In the genomic region with DNA sequence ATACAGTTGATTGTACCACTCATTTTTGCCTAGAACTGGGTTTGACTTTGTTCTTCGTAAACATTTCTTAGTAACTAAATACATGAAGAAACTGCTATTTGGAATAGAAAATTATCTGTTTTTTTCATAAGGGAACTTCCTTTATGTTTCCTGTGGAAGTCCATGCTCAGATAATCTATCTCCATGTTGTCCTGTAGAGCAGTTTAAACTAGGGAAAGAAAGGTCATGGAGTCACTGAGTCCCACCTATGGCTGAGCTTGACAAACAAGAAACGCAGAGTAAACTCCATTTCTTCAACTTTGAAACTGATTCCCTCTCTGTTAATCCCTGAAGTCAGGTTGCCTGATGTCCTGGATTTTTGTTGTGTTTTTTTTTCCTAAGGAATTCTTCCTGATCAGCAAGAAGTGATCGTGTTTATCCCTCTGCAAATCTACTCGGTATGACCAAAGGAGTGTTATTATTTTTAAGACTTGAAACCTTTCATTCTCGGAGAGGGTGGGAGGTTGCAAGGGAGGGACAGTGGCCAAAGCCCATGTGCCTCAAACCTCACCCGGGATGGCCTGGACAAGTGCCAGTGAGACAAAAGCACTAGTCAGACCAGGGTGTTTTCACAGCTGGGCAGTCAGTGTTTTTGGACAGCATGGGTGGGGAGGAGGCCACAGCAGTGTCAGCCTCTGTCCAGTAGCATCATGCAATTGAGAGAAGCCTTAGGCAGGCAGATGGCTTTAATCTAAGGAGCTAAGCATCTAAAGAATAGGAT, we compare ENCODE assay signal across 10 cellular contexts. TPM values are rescaled to one million over a fixed set of nuclear protein-coding genes. Genes with fewer than 3 reads are reported as not detected.
DNase-seq lines count a peak whose midpoint lies in the region; ATAC-seq and TF ChIP-seq lines count a peak whose summit lies in the region.
"Had no signal": no experiment of that assay in that cellular context is flagged by ENCODE, and none has a peak within 500 bp of the region (broad histone marks: within the 10 kb centered on the region; RNA-seq: fewer than 3 reads in every experiment).

No MANE protein-coding gene starts in this region.

- no peaks in the 10 kb centered on the region for H4K20me1 ChIP-seq in Karpas-422 (ENCODE audit: insufficient read depth, low read depth, low read length)
- no peaks in the 10 kb centered on the region for H4K20me1 ChIP-seq in GM23338 (replicated peaks; ENCODE audit: insufficient read depth)

- no peaks in the 10 kb centered on the region for H3F3A ChIP-seq in GM23338 (replicated peaks; ENCODE audit: low read depth)

- H3K36me3 ChIP-seq in Karpas-422 (ENCODE audit: insufficient read depth, low read length), result no peaks in the 10 kb centered on the region
- no peaks in the 10 kb centered on the region for H3K36me3 ChIP-seq in thoracic aorta
- no peaks in the 10 kb centered on the region for H3K36me3 ChIP-seq in GM23338 (ENCODE audit: insufficient read depth)

- H3K9me3 ChIP-seq in Karpas-422 (ENCODE audit: low read length), result no peaks in the 10 kb centered on the region
- no peaks in the 10 kb centered on the region for H3K9me3 ChIP-seq in thoracic aorta

- POLR2A ChIA-PET in activated CD8-positive, alpha-beta T cell treated with anti-CD3 and anti-CD28 coated beads for 36 hours (lab: Charles Lee), result no interaction called here

- no peak overlapping the region for H2AFZ ChIP-seq in Karpas-422 (ENCODE audit: low read length)
- H2AFZ ChIP-seq in GM23338, result no peak overlapping the region
- H2AFZ ChIP-seq: hepatocyte had no signal

- H3K4me2 ChIP-seq in Karpas-422 (ENCODE audit: low read depth, low read length, poor library complexity, severe bottlenecking) (peak overlapping the region; percentile 72), GM23338 (no peak overlapping the region)
- H3K4me2 ChIP-seq: hepatocyte had no signal

- H3K27me3 ChIP-seq in Karpas-422 (ENCODE audit: low read length) (no peaks in the 10 kb centered on the region), thoracic aorta (replicated peaks; ENCODE audit: insufficient read depth) (no peaks in the 10 kb centered on the region), GM23338 (ENCODE audit: insufficient read depth) (no peaks in the 10 kb centered on the region)
- H3K27me3 ChIP-seq: hepatocyte had no signal

- DNase-seq in Karpas-422 (peak; percentile 48), cardiac fibroblast (ENCODE audit: low read depth in 2 of 2) (peak; percentile 75 to 94), hepatic stellate cell (ENCODE audit: low spot score) (peak; percentile 62), thoracic aorta (ENCODE audit: low spot score) (peak; percentile 18), T-helper 1 cell (no peak), GM23338 (ENCODE audit: low spot score) (no peak), kidney glomerular epithelial cell (lab: John Stamatoyannopoulos, UW) (no peak)
- DNase-seq in activated CD8-positive, alpha-beta T cell treated with anti-CD3 and anti-CD28 coated beads for 36 hours, result no peak
- DNase-seq: GDM1 had no signal

- intact Hi-C loops in activated CD8-positive, alpha-beta T cell treated with anti-CD3 and anti-CD28 coated beads for 36 hours (cut with micrococcal nuclease), result no loop called here

- CTCF ChIA-PET in activated CD8-positive, alpha-beta T cell treated with anti-CD3 and anti-CD28 coated beads for 36 hours (lab: Charles Lee), result no interaction called here

- no peak for TF ChIP-seq CTCF in cardiac fibroblast (IDR thresholded peaks at IDR 0.05; ENCODE audit: low read depth, low read length)
- no peak for TF ChIP-seq CTCF in thoracic aorta (IDR thresholded peaks at IDR 0.05)
- TF ChIP-seq CTCF in activated CD8-positive, alpha-beta T cell treated with anti-CD3 and anti-CD28 coated beads for 36 hours (IDR thresholded peaks at IDR 0.05), result no peak
- TF ChIP-seq CTCF in GM23338 (conservative IDR thresholded peaks at IDR 0.05; ENCODE audit: low read depth in 2 of 2), result no peak

- H3K4me1 Mint-ChIP-seq in activated CD8-positive, alpha-beta T cell treated with anti-CD3 and anti-CD28 coated beads for 36 hours (ENCODE audit: low read depth), result no peaks in the 10 kb centered on the region
- peaks cover 3% of the 10 kb centered on the region for H3K4me1 Mint-ChIP-seq in GM23338

- ATAC-seq in thoracic aorta (ENCODE audit: insufficient number of reproducible peaks, low FRiP score, low read depth) (peak; percentile 17), GM23338 (no peak)
- no peak for ATAC-seq in activated CD8-positive, alpha-beta T cell treated with anti-CD3 and anti-CD28 coated beads for 36 hours

- H3K79me2 ChIP-seq in Karpas-422 (ENCODE audit: low read length) (no peaks in the 10 kb centered on the region), GM23338 (replicated peaks; ENCODE audit: insufficient read depth) (no peaks in the 10 kb centered on the region)

- no peaks in the 10 kb centered on the region for H3K9me3 Mint-ChIP-seq in activated CD8-positive, alpha-beta T cell treated with anti-CD3 and anti-CD28 coated beads for 36 hours
- peaks cover 9% of the 10 kb centered on the region; the same call in 2 of the 3 replicates for H3K9me3 Mint-ChIP-seq in GM23338

- H3K4me1 ChIP-seq in Karpas-422 (ENCODE audit: low read length) (peaks cover 90% of the 10 kb centered on the region), thoracic aorta (ENCODE audit: control insufficient read depth in 1 of 2, low read depth in 2 of 2) (peaks cover 3 to 18% of the 10 kb centered on the region in 2 donors), GM23338 (ENCODE audit: insufficient read depth) (peaks cover 7% of the 10 kb centered on the region; the same call in 1 of the 2 replicates)

- H3K4me3 ChIP-seq in Karpas-422 (ENCODE audit: low read length) (peak overlapping the region; percentile 14; the same call in 1 of the 2 replicates), cardiac fibroblast (replicated peaks in 1 of 2; ENCODE audit: low read depth in 2 of 2, low read length in 2 of 2) (no peak overlapping the region), thoracic aorta (no peak overlapping the region), GM23338 (no peak overlapping the region)
- H3K4me3 ChIP-seq: hepatocyte had no signal

- no peaks in the 10 kb centered on the region for H3K9me2 ChIP-seq in Karpas-422 (replicated peaks; ENCODE audit: insufficient read depth, low read length)
- H3K9me2 ChIP-seq in GM23338 (ENCODE audit: insufficient read depth), result no peaks in the 10 kb centered on the region; the same call in 1 of the 2 replicates

- peaks cover 9% of the 10 kb centered on the region for H3K36me3 Mint-ChIP-seq in activated CD8-positive, alpha-beta T cell treated with anti-CD3 and anti-CD28 coated beads for 36 hours (ENCODE audit: low read depth)
- H3K36me3 Mint-ChIP-seq in GM23338 (ENCODE audit: low read depth), result peaks cover 8% of the 10 kb centered on the region; the same call in 1 of the 3 replicates

- H3K4me3 Mint-ChIP-seq in activated CD8-positive, alpha-beta T cell treated with anti-CD3 and anti-CD28 coated beads for 36 hours, result no peak overlapping the region
- H3K4me3 Mint-ChIP-seq in GM23338, result no peak overlapping the region

- H3K27me3 Mint-ChIP-seq in activated CD8-positive, alpha-beta T cell treated with anti-CD3 and anti-CD28 coated beads for 36 hours, result no peaks in the 10 kb centered on the region
- H3K27me3 Mint-ChIP-seq in GM23338 (ENCODE audit: insufficient read depth, low read depth, poor library complexity), result no peaks in the 10 kb centered on the region

- H3K9ac ChIP-seq in Karpas-422 (ENCODE audit: low read length), result peak overlapping the region; percentile 54

- H3K27ac Mint-ChIP-seq in activated CD8-positive, alpha-beta T cell treated with anti-CD3 and anti-CD28 coated beads for 36 hours, result no peak overlapping the region
- no peak overlapping the region for H3K27ac Mint-ChIP-seq in GM23338

- H3K27ac ChIP-seq in Karpas-422 (ENCODE audit: low read length) (peak overlapping the region; percentile 97), thoracic aorta (no peak overlapping the region), GM23338 (ENCODE audit: low read depth) (no peak overlapping the region)
- H3K27ac ChIP-seq: hepatocyte had no signal

TF ChIP-seq in GM23338, 12 proteins besides CTCF, POLR2A, EP300 and RAD21 (continues in another document):
- no peak for TF ChIP-seq EZH2phosphoT487 (IDR thresholded peaks at IDR 0.05; ENCODE audit: unreplicated experiment)
- no peak for TF ChIP-seq CREB1 (CRISPR knock-in tag; IDR thresholded peaks at IDR 0.05; ENCODE audit: low read depth)
- TF ChIP-seq POLR2AphosphoS5 (IDR thresholded peaks at IDR 0.05; ENCODE audit: low read depth), result no peak
- TF ChIP-seq, protein P1, sequence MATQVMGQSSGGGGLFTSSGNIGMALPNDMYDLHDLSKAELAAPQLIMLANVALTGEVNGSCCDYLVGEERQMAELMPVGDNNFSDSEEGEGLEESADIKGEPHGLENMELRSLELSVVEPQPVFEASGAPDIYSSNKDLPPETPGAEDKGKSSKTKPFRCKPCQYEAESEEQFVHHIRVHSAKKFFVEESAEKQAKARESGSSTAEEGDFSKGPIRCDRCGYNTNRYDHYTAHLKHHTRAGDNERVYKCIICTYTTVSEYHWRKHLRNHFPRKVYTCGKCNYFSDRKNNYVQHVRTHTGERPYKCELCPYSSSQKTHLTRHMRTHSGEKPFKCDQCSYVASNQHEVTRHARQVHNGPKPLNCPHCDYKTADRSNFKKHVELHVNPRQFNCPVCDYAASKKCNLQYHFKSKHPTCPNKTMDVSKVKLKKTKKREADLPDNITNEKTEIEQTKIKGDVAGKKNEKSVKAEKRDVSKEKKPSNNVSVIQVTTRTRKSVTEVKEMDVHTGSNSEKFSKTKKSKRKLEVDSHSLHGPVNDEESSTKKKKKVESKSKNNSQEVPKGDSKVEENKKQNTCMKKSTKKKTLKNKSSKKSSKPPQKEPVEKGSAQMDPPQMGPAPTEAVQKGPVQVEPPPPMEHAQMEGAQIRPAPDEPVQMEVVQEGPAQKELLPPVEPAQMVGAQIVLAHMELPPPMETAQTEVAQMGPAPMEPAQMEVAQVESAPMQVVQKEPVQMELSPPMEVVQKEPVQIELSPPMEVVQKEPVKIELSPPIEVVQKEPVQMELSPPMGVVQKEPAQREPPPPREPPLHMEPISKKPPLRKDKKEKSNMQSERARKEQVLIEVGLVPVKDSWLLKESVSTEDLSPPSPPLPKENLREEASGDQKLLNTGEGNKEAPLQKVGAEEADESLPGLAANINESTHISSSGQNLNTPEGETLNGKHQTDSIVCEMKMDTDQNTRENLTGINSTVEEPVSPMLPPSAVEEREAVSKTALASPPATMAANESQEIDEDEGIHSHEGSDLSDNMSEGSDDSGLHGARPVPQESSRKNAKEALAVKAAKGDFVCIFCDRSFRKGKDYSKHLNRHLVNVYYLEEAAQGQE (IDR thresholded peaks at IDR 0.05; ENCODE audit: unreplicated experiment), result no peak

RNA-seq across cellular contexts. Expression of a gene that starts 54.8 kb away (rescaled TPM):
- total RNA-seq in Karpas-422 (2014; rRNA removed; shearing (Covaris generic); ENCODE audit: low replicate concordance), result 3.0 and 4.5 TPM in 2 replicates
- under 1 TPM; 0.54 to 0.78 TPM for total RNA-seq in thoracic aorta
- total RNA-seq in activated CD8-positive, alpha-beta T cell treated with anti-CD3 and anti-CD28 coated beads for 36 hours, result 10 to 100 TPM; 10.8 to 11.4 TPM
- total RNA-seq in GM23338 (2014; rRNA removed; shearing (Covaris generic)), result 2.0 and 3.2 TPM in 2 replicates
- polyA plus RNA-seq in GM23338 (2016; fragmentation: Nextera tagmentation; extraction: Ambion mirVana), result 0.68 and 0.87 TPM in 2 replicates

Comparison
In these comparisons a context has a peak if more than half of its experiments do, and no peak if none do; other contexts are left out.
1. DNase-seq: peak in Karpas-422 (single experiment), cardiac fibroblast (2 of 2), hepatic stellate cell (single experiment) and thoracic aorta (single experiment); none in T-helper 1 cell (0 of 5), activated CD8-positive, alpha-beta T cell treated with anti-CD3 and anti-CD28 coated beads for 36 hours (single experiment), GM23338 (single experiment) and kidney glomerular epithelial cell (single experiment).